Comparison of ENCODE assay signal across 12 cellular contexts in genomic region chr3:197295871-197296270, GRCh38. TPM values are rescaled to one million over a fixed set of nuclear protein-coding genes. Genes with fewer than 3 reads are reported as not detected.
DNase-seq lines count a peak whose midpoint lies in the region; ATAC-seq and TF ChIP-seq lines count a peak whose summit lies in the region.
"Had no signal": no experiment of that assay in that cellular context is flagged by ENCODE, and none has a peak within 500 bp of the region (broad histone marks: within the 10 kb centered on the region; RNA-seq: fewer than 3 reads in every experiment).

No MANE protein-coding gene starts in this region.

- no peaks in the 10 kb centered on the region for H3K9me3 Mint-ChIP-seq in CD8-positive, alpha-beta T cell
- H3K9me3 Mint-ChIP-seq in naive thymus-derived CD4-positive, alpha-beta T cell: no peaks in the 10 kb centered on the region

- H3K27ac ChIP-seq in CD8-positive, alpha-beta T cell (ENCODE audit: low read depth, low read length): no peak overlapping the region
- H3K27ac ChIP-seq in HUES48 (ENCODE audit: low read depth, low read length) (no peak overlapping the region), WERI-Rb-1 (no peak overlapping the region), left ventricle myocardium inferior (replicated peaks) (no peak overlapping the region)
- H3K27ac ChIP-seq in naive thymus-derived CD4-positive, alpha-beta T cell (ENCODE audit: low read depth, low read length): no peak overlapping the region
- H3K27ac ChIP-seq: VCaP had no signal

- no peak overlapping the region for H3K4me3 ChIP-seq in CD8-positive, alpha-beta T cell (ENCODE audit: low read depth, low read length)
- H3K4me3 ChIP-seq in HUES48 (ENCODE audit: low read depth, low read length): 0 out of 2 replicates have a peak overlapping the region, but pooled peaks have one; percentile 98
- peak overlapping the region; percentile 83 for H3K4me3 ChIP-seq in astrocyte of the spinal cord (ENCODE audit: low read depth, low read length)
- no peak overlapping the region for H3K4me3 ChIP-seq in naive thymus-derived CD4-positive, alpha-beta T cell (ENCODE audit: low read length)
- H3K4me3 ChIP-seq in WERI-Rb-1 (ENCODE audit: low read depth, low read length): no peak overlapping the region
- H3K4me3 ChIP-seq in left ventricle myocardium inferior: no peak overlapping the region

- H3K9me3 ChIP-seq in CD8-positive, alpha-beta T cell (ENCODE audit: low read length): no peaks in the 10 kb centered on the region
- H3K9me3 ChIP-seq in HUES48 (ENCODE audit: control insufficient read depth, insufficient read depth, low read length): no peaks in the 10 kb centered on the region
- H3K9me3 ChIP-seq in naive thymus-derived CD4-positive, alpha-beta T cell (ENCODE audit: control insufficient read depth in 2 of 3, low read length in 3 of 3): no peaks in the 10 kb centered on the region
- H3K9me3 ChIP-seq in WERI-Rb-1 (ENCODE audit: severe bottlenecking): no peaks in the 10 kb centered on the region
- H3K9me3 ChIP-seq in left ventricle myocardium inferior (replicated peaks): no peaks in the 10 kb centered on the region

- no peak overlapping the region for H3K9ac ChIP-seq in HUES48 (ENCODE audit: low read depth, low read length)

- ATAC-seq in CD8-positive, alpha-beta T cell: no peak
- no peak for ATAC-seq in naive thymus-derived CD4-positive, alpha-beta T cell
- no peak for ATAC-seq in HG03095 (IDR thresholded peaks at IDR 0.05; ENCODE audit: unreplicated experiment)

- DNase-seq in CD8-positive, alpha-beta T cell: no peak
- DNase-seq in astrocyte of the spinal cord (ENCODE audit: low read depth, low spot score): peak; percentile 19
- no peak for DNase-seq in naive thymus-derived CD4-positive, alpha-beta T cell
- DNase-seq in WERI-Rb-1: no peak
- DNase-seq in mucosa of gallbladder (ENCODE audit: low spot score): no peak
- no peak for DNase-seq in left ventricle myocardium inferior
- DNase-seq: anterior cingulate cortex; glutamatergic neuron; stimulated activated CD4-positive, alpha-beta T cell treated with anti-CD3 and anti-CD28 coated beads, Interleukin-4, amount 100 ng/mL, for 24 hours had no signal

- H3K4me1 Mint-ChIP-seq in CD8-positive, alpha-beta T cell (ENCODE audit: low read depth): peaks cover 64% of the 10 kb centered on the region
- H3K4me1 Mint-ChIP-seq in naive thymus-derived CD4-positive, alpha-beta T cell: peaks cover 25 to 64% (median 47%) of the 10 kb centered on the region in 7 donors

- no peaks in the 10 kb centered on the region for H3K27me3 Mint-ChIP-seq in CD8-positive, alpha-beta T cell (ENCODE audit: low read depth)
- H3K27me3 Mint-ChIP-seq in naive thymus-derived CD4-positive, alpha-beta T cell: peaks cover 0 to 18% (median 5%) of the 10 kb centered on the region in 5 donors

- no peak overlapping the region for H3K27ac Mint-ChIP-seq in CD8-positive, alpha-beta T cell
- H3K27ac Mint-ChIP-seq in naive thymus-derived CD4-positive, alpha-beta T cell: peak overlapping the region in 5 of 9 donors; percentile 0 to 93 (median 32)

- no peaks in the 10 kb centered on the region for H3K27me3 ChIP-seq in CD8-positive, alpha-beta T cell (ENCODE audit: insufficient read depth, low read length)
- H3K27me3 ChIP-seq in HUES48 (ENCODE audit: control insufficient read depth, insufficient read depth, low read length): no peaks in the 10 kb centered on the region
- no peaks in the 10 kb centered on the region for H3K27me3 ChIP-seq in naive thymus-derived CD4-positive, alpha-beta T cell (ENCODE audit: control insufficient read depth in 2 of 2, insufficient read depth in 2 of 2, low read length in 2 of 2)
- no peaks in the 10 kb centered on the region for H3K27me3 ChIP-seq in WERI-Rb-1 (ENCODE audit: insufficient read depth, low read depth, severe bottlenecking)
- no peaks in the 10 kb centered on the region for H3K27me3 ChIP-seq in left ventricle myocardium inferior (ENCODE audit: low read depth)

- no peak for TF ChIP-seq CTCF in CD8-positive, alpha-beta T cell (IDR thresholded peaks at IDR 0.05)
- TF ChIP-seq CTCF in astrocyte of the spinal cord (IDR thresholded peaks at IDR 0.05; ENCODE audit: low read depth, low read length): no peak
- TF ChIP-seq CTCF in WERI-Rb-1 (IDR thresholded peaks at IDR 0.05; ENCODE audit: low read depth, low read length): no peak
- TF ChIP-seq CTCF in left ventricle myocardium inferior (IDR thresholded peaks at IDR 0.05; ENCODE audit: borderline replicate concordance): no peak

- in situ Hi-C loops in astrocyte of the spinal cord (cut with HindIII; ENCODE audit: low sequenced_read_pairs): no loop called here

- no peaks in the 10 kb centered on the region for H3K36me3 ChIP-seq in CD8-positive, alpha-beta T cell (ENCODE audit: insufficient read depth, low read length)
- H3K36me3 ChIP-seq in HUES48 (ENCODE audit: control insufficient read depth, insufficient read depth, low read length) (peaks cover 50% of the 10 kb centered on the region), WERI-Rb-1 (peaks cover 18% of the 10 kb centered on the region), left ventricle myocardium inferior (peaks cover 24% of the 10 kb centered on the region)
- H3K36me3 ChIP-seq in naive thymus-derived CD4-positive, alpha-beta T cell (ENCODE audit: control insufficient read depth in 2 of 3, insufficient read depth in 3 of 3, low read length in 3 of 3): peaks cover 0 to 15% (median 0%) of the 10 kb centered on the region in 3 experiments

- intact Hi-C loops in CD8-positive, alpha-beta T cell (cut with DNase I, micrococcal nuclease): loop anchor here (5.0 to 10.0 kb wide), 4 partner anchors 39 to 439 kb away; partner anchors contain the start of genes NCBP2 (in 1 of the 2) and RUBCN (in 1 of the 2)
- intact Hi-C loops in naive thymus-derived CD4-positive, alpha-beta T cell (cut with micrococcal nuclease): loop anchor here (1.0 to 10.0 kb wide), 6 partner anchors 17 to 431 kb away; partner anchors contain the start of gene SENP5 (in 1 of the 2)
- intact Hi-C loops in left ventricle myocardium inferior (cut with micrococcal nuclease): no loop called here

- peak overlapping the region; percentile 51 for H3K4me3 Mint-ChIP-seq in CD8-positive, alpha-beta T cell
- peak overlapping the region; percentile 2 to 97 (median 47) for H3K4me3 Mint-ChIP-seq in naive thymus-derived CD4-positive, alpha-beta T cell

- CTCF ChIA-PET in CD8-positive, alpha-beta T cell (lab: Charles Lee): no interaction called here
- CTCF ChIA-PET in naive thymus-derived CD4-positive, alpha-beta T cell (lab: Charles Lee): interaction anchor here (0.6 to 1.3 kb wide), 2 partner anchors 39 to 1561 kb away, joined by 3 to 4 read pairs; no protein-coding TSS in a partner anchor

- peaks cover 37% of the 10 kb centered on the region for H3K36me3 Mint-ChIP-seq in CD8-positive, alpha-beta T cell
- peaks cover 0 to 23% (median 14%) of the 10 kb centered on the region in 5 donors for H3K36me3 Mint-ChIP-seq in naive thymus-derived CD4-positive, alpha-beta T cell

- POLR2A ChIA-PET in CD8-positive, alpha-beta T cell (lab: Charles Lee): no interaction called here
- POLR2A ChIA-PET in naive thymus-derived CD4-positive, alpha-beta T cell (lab: Charles Lee): interaction anchor here (0.6 to 1.0 kb wide), 3 partner anchors 245 to 1115 kb away, joined by 4 to 6 read pairs (median 5); no protein-coding TSS in a partner anchor

- peaks cover 16% of the 10 kb centered on the region for H3K4me1 ChIP-seq in CD8-positive, alpha-beta T cell (ENCODE audit: insufficient read depth, low read length)
- H3K4me1 ChIP-seq in HUES48 (ENCODE audit: control insufficient read depth, insufficient read depth, low read length): peaks cover 14% of the 10 kb centered on the region
- H3K4me1 ChIP-seq in naive thymus-derived CD4-positive, alpha-beta T cell (ENCODE audit: control insufficient read depth in 2 of 2, insufficient read depth in 2 of 2, low read length in 2 of 2): peaks cover 5 to 12% of the 10 kb centered on the region in 2 donors
- H3K4me1 ChIP-seq in left ventricle myocardium inferior: peaks cover 72% of the 10 kb centered on the region

RNA-seq across cellular contexts. Expression of gene DLG1, which starts 2.5 kb away (rescaled TPM):
- total RNA-seq in CD8-positive, alpha-beta T cell: 10 to 100 TPM; 70.9 to 72.9 TPM
- 10 to 100 TPM; 79.5 to 96.5 (median 86.0) TPM for total RNA-seq in naive thymus-derived CD4-positive, alpha-beta T cell
- polyA plus RNA-seq in naive thymus-derived CD4-positive, alpha-beta T cell: 10 to 100 TPM; 27.9 to 29.0 TPM
- 90.0 TPM for total RNA-seq in mucosa of gallbladder
- 60.1 TPM for total RNA-seq in left ventricle myocardium inferior

Comparison
In these comparisons a context has a peak if more than half of its experiments do, and no peak if none do; other contexts are left out.
1. H3K4me3 ChIP-seq: peak in HUES48 (single experiment) and astrocyte of the spinal cord (single experiment); none in CD8-positive, alpha-beta T cell (single experiment), naive thymus-derived CD4-positive, alpha-beta T cell (single experiment), WERI-Rb-1 (single experiment) and left ventricle myocardium inferior (single experiment).